In the genomic region with DNA sequence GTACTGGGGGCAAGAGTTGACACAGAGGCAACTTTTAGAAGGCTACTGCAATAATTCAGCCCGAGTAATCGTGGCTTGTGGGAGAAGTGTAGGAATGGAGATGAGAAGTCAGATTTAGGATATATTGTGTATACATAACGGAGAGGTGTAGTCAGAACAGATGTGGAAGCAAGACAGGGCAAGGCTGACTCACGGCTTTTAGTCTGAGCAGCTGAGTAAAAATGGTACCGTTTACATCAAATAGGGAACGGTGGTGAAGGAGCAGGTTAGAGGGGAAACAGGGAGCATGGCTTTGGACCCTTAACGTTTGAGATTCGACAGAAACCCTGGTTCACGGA, we compare ENCODE assay signal across 8 cellular contexts. TPM values are rescaled to one million over a fixed set of nuclear protein-coding genes. Genes with fewer than 3 reads are reported as not detected.
A peak's percentile ranks its signal among the peaks of the same experiment; 100 is the strongest.
DNase-seq lines count a peak whose midpoint lies in the region; ATAC-seq and TF ChIP-seq lines count a peak whose summit lies in the region.

No MANE protein-coding gene starts in this region.

- TF ChIP-seq POLR2A in suprapubic skin (IDR thresholded peaks at IDR 0.05), result no peak

- no peaks in the 10 kb centered on the region for H3K9me2 ChIP-seq in PC-9 (ENCODE audit: insufficient read depth)

- H3K4me2 ChIP-seq in PC-9, result peak overlapping the region; percentile 98

- peaks cover 34% of the 10 kb centered on the region for H3K4me1 Mint-ChIP-seq in chondrocyte (ENCODE audit: low read depth)

- H3K4me1 ChIP-seq in PC-9 (replicated peaks; ENCODE audit: insufficient read depth) (peaks cover 40% of the 10 kb centered on the region), mucosa of rectum (ENCODE audit: control insufficient read depth in 2 of 2, insufficient read depth in 2 of 2, low read length in 2 of 2) (peaks cover 13 to 23% of the 10 kb centered on the region in 2 donors), suprapubic skin (peaks cover 43% of the 10 kb centered on the region)

- POLR2A ChIA-PET in PC-9 (lab: Charles Lee; ENCODE audit: unreplicated experiment), result interaction anchor here (0.6 kb wide), 1 partner anchor 116 kb away, joined by 3 read pairs; no protein-coding TSS in a partner anchor

- no peak for TF ChIP-seq EP300 in suprapubic skin (IDR thresholded peaks at IDR 0.05)

- peak overlapping the region; percentile 98 for H3K27ac Mint-ChIP-seq in chondrocyte (ENCODE audit: unreplicated experiment)

- H3K27ac ChIP-seq in PC-9 (peak overlapping the region; percentile 90), mucosa of rectum (ENCODE audit: low read depth in 2 of 2, low read length in 2 of 2) (peak overlapping the region; percentile 98), suprapubic skin (peak overlapping the region; percentile 100)

- H3K36me3 ChIP-seq in PC-9 (ENCODE audit: low read depth) (peaks cover 22% of the 10 kb centered on the region; the same call in 1 of the 2 replicates), mucosa of rectum (ENCODE audit: control insufficient read depth in 2 of 2, insufficient read depth in 2 of 2, low read length in 2 of 2) (peaks cover 0 to 3% of the 10 kb centered on the region in 2 donors), suprapubic skin (no peaks in the 10 kb centered on the region)

- 18% methylated on average over 9 of the region's 9 CpGs for WGBS in suprapubic skin

- no peaks in the 10 kb centered on the region for H3K27me3 ChIP-seq in PC-9 (ENCODE audit: insufficient read depth, low read depth)
- H3K27me3 ChIP-seq in mucosa of rectum (ENCODE audit: control insufficient read depth in 2 of 2, insufficient read depth in 2 of 2, low read length in 2 of 2), result no peaks in the 10 kb centered on the region
- H3K27me3 ChIP-seq in suprapubic skin, result no peaks in the 10 kb centered on the region

- H3K27me3 Mint-ChIP-seq in chondrocyte (ENCODE audit: low read depth), result peaks cover 1% of the 10 kb centered on the region

- H3K4me3 ChIP-seq in PC-9 (peak overlapping the region; percentile 71), mucosa of rectum (ENCODE audit: low read length in 2 of 2) (peak overlapping the region; percentile 84 to 95), suprapubic skin (peak overlapping the region; percentile 99)

- H3K9ac ChIP-seq in mucosa of rectum (ENCODE audit: low read depth in 1 of 2, low read length in 2 of 2), result peak overlapping the region; percentile 77 to 96

- TF ChIP-seq CTCF in PC-9 (conservative IDR thresholded peaks at IDR 0.05) (no peak), chondrocyte (IDR thresholded peaks at IDR 0.05) (no peak), suprapubic skin (IDR thresholded peaks at IDR 0.05) (no peak)

- CTCF ChIA-PET in PC-9 (lab: Charles Lee), result interaction anchor here (1.0 kb wide), 1 partner anchor 75 kb away, joined by 3 read pairs; no protein-coding TSS in a partner anchor

- H3K9me3 Mint-ChIP-seq in chondrocyte (ENCODE audit: low read depth), result no peaks in the 10 kb centered on the region

- peaks cover 31% of the 10 kb centered on the region for H4K20me1 ChIP-seq in PC-9 (ENCODE audit: insufficient read depth)

- no peaks in the 10 kb centered on the region for H3K36me3 Mint-ChIP-seq in chondrocyte (ENCODE audit: low read depth)

- H3F3A ChIP-seq in PC-9 (ENCODE audit: insufficient read depth, low read depth), result peaks cover 17% of the 10 kb centered on the region

- peak; percentile 66 for DNase-seq in NOMO-1 treated with DMSO at 0.1 percent for 48 hours (lab: John Stamatoyannopoulos, UW; ENCODE audit: unreplicated experiment)
- DNase-seq in NOMO-1 treated with dmso at 0.1 percent for 144 hours (lab: John Stamatoyannopoulos, UW; ENCODE audit: unreplicated experiment), result no peak
- DNase-seq in PC-9, result peak in 1 of 2 experiments; percentile 44
- DNase-seq in chondrocyte (ENCODE audit: low spot score), result no peak
- no peak for DNase-seq in suprapubic skin (ENCODE audit: low spot score in 2 of 2)
- no peak for DNase-seq in HT-29 (ENCODE audit: low spot score)

- peak; percentile 19 for ATAC-seq in HG02571 (IDR thresholded peaks at IDR 0.05; ENCODE audit: unreplicated experiment)

- intact Hi-C loops in PC-9 (cut with micrococcal nuclease; ENCODE audit: unreplicated experiment), result loop anchor here (1.0 to 5.0 kb wide), 2 partner anchors 37 to 176 kb away; no protein-coding TSS in a partner anchor

- H3K9me3 ChIP-seq in PC-9 (ENCODE audit: insufficient read depth, low read depth) (no peaks in the 10 kb centered on the region), mucosa of rectum (ENCODE audit: control insufficient read depth in 2 of 2, low read length in 2 of 2) (no peaks in the 10 kb centered on the region), suprapubic skin (no peaks in the 10 kb centered on the region)

- peak overlapping the region; percentile 97 for H2AFZ ChIP-seq in PC-9

- peaks cover 41% of the 10 kb centered on the region for H3K79me2 ChIP-seq in PC-9 (ENCODE audit: low read depth)

- H3K4me3 Mint-ChIP-seq in chondrocyte (ENCODE audit: unreplicated experiment), result peak overlapping the region; percentile 80

- no TSS peak for BruUV-seq in PC-9 (replicated peaks; lab: Mats Ljungman, UMichigan)

RNA-seq across cellular contexts. Expression of a gene that starts 0.8 kb away (rescaled TPM):
- 114 and 169 TPM in 2 replicates for total RNA-seq in PC-9 (2021)
- total RNA-seq in chondrocyte, result 79.1 to 89.4 TPM (median 83.7 TPM) in 3 replicates
- total RNA-seq in suprapubic skin, result 100 to 1,000 TPM; 107 to 156 (median 116) TPM
- 175 and 201 TPM in 2 replicates for total RNA-seq in HT-29 (2014; rRNA removed; shearing (Covaris generic))
